13 cellular contexts compared by ENCODE assay signal in genomic region chr6:155493026-155493693, GRCh38. TPM values are rescaled to one million over a fixed set of nuclear protein-coding genes. Genes with fewer than 3 reads are reported as not detected.
DNase-seq lines count a peak whose midpoint lies in the region; ATAC-seq and TF ChIP-seq lines count a peak whose summit lies in the region.
"Had no signal": no experiment of that assay in that cellular context is flagged by ENCODE, and none has a peak within 500 bp of the region (broad histone marks: within the 10 kb centered on the region; RNA-seq: fewer than 3 reads in every experiment).

No MANE protein-coding gene starts in this region.

- ATAC-seq in GM18870 (IDR thresholded peaks at IDR 0.05; ENCODE audit: unreplicated experiment) = peak; percentile 6
- ATAC-seq in GM21786 (IDR thresholded peaks at IDR 0.05; ENCODE audit: unreplicated experiment) = peak; percentile 12

- DNase-seq in Peyer's patch (no peak), osteocyte (ENCODE audit: extremely low spot score, unreplicated experiment) (no peak), C1 segment of cervical spinal cord (lab: John Stamatoyannopoulos, UW) (no peak), NCI-H2227 (lab: John Stamatoyannopoulos, UW; ENCODE audit: unreplicated experiment) (no peak), GM10248 (ENCODE audit: extremely low spot score) (no peak)
- DNase-seq in stimulated activated CD4-positive, alpha-beta T cell treated with anti-CD3 and anti-CD28 coated beads, Interleukin-12 subunit alpha, Interleukin-12 subunit beta, amount 100 ng/mL, for 4 hours = no peak
- DNase-seq: amygdala, DMS79 had no signal

- H3K4me3 ChIP-seq in Peyer's patch = no peak overlapping the region

- no peaks in the 10 kb centered on the region for H3K9me3 Mint-ChIP-seq in osteocyte (ENCODE audit: unreplicated experiment)

- POLR2A ChIA-PET in GM10248 (lab: Yijun Ruan, JAX) = no interaction called here

- H3K36me3 ChIP-seq in Peyer's patch = no peaks in the 10 kb centered on the region

- CTCF ChIA-PET in GM10248 (lab: Yijun Ruan, JAX) = interaction anchor here (2.2 kb wide), 1 partner anchor 166 kb away, joined by 5 read pairs; no protein-coding TSS in a partner anchor

- no peaks in the 10 kb centered on the region for H3K27me3 ChIP-seq in Peyer's patch

- TF ChIP-seq POLR2A in Peyer's patch (IDR thresholded peaks at IDR 0.05) = no peak

- no peaks in the 10 kb centered on the region for H3K36me3 Mint-ChIP-seq in osteocyte (ENCODE audit: unreplicated experiment)

- peak overlapping the region; percentile 92 for H3K27ac Mint-ChIP-seq in osteocyte (ENCODE audit: unreplicated experiment)

- peak overlapping the region; percentile 16 to 55 (median 37) for H3K27ac ChIP-seq in Peyer's patch
- H3K27ac ChIP-seq: VCaP had no signal

- H3K4me3 Mint-ChIP-seq in osteocyte (ENCODE audit: unreplicated experiment) = no peak overlapping the region

- no peaks in the 10 kb centered on the region for H3K9me3 ChIP-seq in Peyer's patch

- TF ChIP-seq CTCF in Peyer's patch (IDR thresholded peaks at IDR 0.05) (no peak), osteocyte (IDR thresholded peaks at IDR 0.05) (no peak), GM10248 (IDR thresholded peaks at IDR 0.05; ENCODE audit: control extremely low read depth, extremely low read depth, low read depth, missing control alignments) (no peak)

- H3K4me1 Mint-ChIP-seq in osteocyte (ENCODE audit: unreplicated experiment) = peaks cover 36% of the 10 kb centered on the region

- no peaks in the 10 kb centered on the region for H3K4me1 ChIP-seq in Peyer's patch

- H3K27me3 Mint-ChIP-seq in osteocyte (ENCODE audit: unreplicated experiment) = no peaks in the 10 kb centered on the region

RNA-seq across cellular contexts. Expression of gene NOX3, which starts 37.5 kb away (rescaled TPM):
- total RNA-seq in Peyer's patch (not detected), osteocyte (not detected in 2 replicates)
- total RNA-seq: mesenteric fat pad, temporal lobe had no signal
